ENCODE assay signal across 10 cellular contexts in genomic region chr18:14693882-14694281, GRCh38. TPM values are rescaled to one million over a fixed set of nuclear protein-coding genes. Genes with fewer than 3 reads are reported as not detected.
"Had no signal": no experiment of that assay in that cellular context is flagged by ENCODE, and none has a peak within 500 bp of the region (broad histone marks: within the 10 kb centered on the region; RNA-seq: fewer than 3 reads in every experiment).

No MANE protein-coding gene starts in this region.

RNA-seq across cellular contexts. Expression of gene ANKRD30B, which starts 54.1 kb away (rescaled TPM):
- total RNA-seq: activated CD4-positive, alpha-beta T cell treated with anti-CD3 and anti-CD28 coated beads, Interleukin-2, amount 10 ng/mL, durations not matched to agents 7 days and 5 days; activated CD8-positive, alpha-beta T cell treated with anti-CD3 and anti-CD28 coated beads, Interleukin-2, amount 10 ng/mL, durations not matched to agents 7 days and 5 days; ascending aorta; cardiac muscle cell; chondrocyte; K562; OCI-LY7; Right ventricle myocardium inferior; T-cell; T-helper 17 cell had no signal
- polyA plus RNA-seq: cardiac muscle cell, K562 had no signal
